In genomic region chr1:204150702-204151561, GRCh38 we compare ENCODE assay signal across 9 cellular contexts. TPM values are rescaled to one million over a fixed set of nuclear protein-coding genes. Genes with fewer than 3 reads are reported as not detected.
DNase-seq lines count a peak whose midpoint lies in the region; ATAC-seq, FAIRE-seq and TF ChIP-seq lines count a peak whose summit lies in the region.
"Had no signal": no experiment of that assay in that cellular context is flagged by ENCODE, and none has a peak within 500 bp of the region (broad histone marks: within the 10 kb centered on the region; RNA-seq: fewer than 3 reads in every experiment).

No MANE protein-coding gene starts in this region.

- H3K9me3 ChIP-seq in HCT116 (ENCODE audit: control insufficient read depth in 1 of 2, insufficient read depth in 1 of 2, low read depth in 1 of 2, low read length in 2 of 2), result no peaks in the 10 kb centered on the region

- intact Hi-C loops in HCT116 (cut with micrococcal nuclease), result no loop called here
- intact Hi-C loops in left cardiac atrium (cut with DNase I), result no loop called here
- intact Hi-C loops in sciatic nerve (cut with DNase I), result loop anchor here (2.0 kb wide), 1 partner anchor 62 kb away; the partner anchor contains the start of gene GOLT1A

- H3K36me3 Mint-ChIP-seq in activated CD4-positive, alpha-beta memory T cell treated with anti-CD3 and anti-CD28 coated beads, Interleukin-2, amount 10 ng/mL, durations not matched to agents 7 days and 5 days (ENCODE audit: low read depth), result no peaks in the 10 kb centered on the region

- H3K27ac ChIP-seq in HCT116 (ENCODE audit: low read depth, low read length), result peak overlapping the region; percentile 37; the same call in 1 of the 2 replicates

- H3K79me2 ChIP-seq in HCT116 (ENCODE audit: insufficient read depth, low read length), result no peaks in the 10 kb centered on the region

- no peaks in the 10 kb centered on the region for H3K9me3 Mint-ChIP-seq in activated CD4-positive, alpha-beta memory T cell treated with anti-CD3 and anti-CD28 coated beads, Interleukin-2, amount 10 ng/mL, durations not matched to agents 7 days and 5 days

- no peak for TF ChIP-seq POLR2A in HCT116 (IDR thresholded peaks at IDR 0.05; ENCODE audit: borderline replicate concordance, extremely low read depth, insufficient read depth, insufficient read length)

- peaks cover 8 to 27% of the 10 kb centered on the region in 2 experiments for H3K4me1 ChIP-seq in HCT116 (ENCODE audit: control insufficient read depth in 1 of 2, insufficient read depth in 2 of 2, low read length in 2 of 2)

- H3K27me3 ChIP-seq in HCT116 (ENCODE audit: insufficient read depth, low read length), result no peaks in the 10 kb centered on the region

- no peak overlapping the region for H3K27ac Mint-ChIP-seq in activated CD4-positive, alpha-beta memory T cell treated with anti-CD3 and anti-CD28 coated beads, Interleukin-2, amount 10 ng/mL, durations not matched to agents 7 days and 5 days

- TF ChIP-seq CTCF in HCT116 (IDR thresholded peaks at IDR 0.05 in 2 of 3, conservative IDR thresholded peaks at IDR 0.05 in 1 of 3; ENCODE audit: borderline replicate concordance in 1 of 3, insufficient read depth in 1 of 3, low read depth in 2 of 3, low read length in 2 of 3), result no peak

- H3K27me3 Mint-ChIP-seq in activated CD4-positive, alpha-beta memory T cell treated with anti-CD3 and anti-CD28 coated beads, Interleukin-2, amount 10 ng/mL, durations not matched to agents 7 days and 5 days, result peaks cover 19% of the 10 kb centered on the region

- ATAC-seq in HCT116, result peak; percentile 20
- peak; percentile 25 to 33 for ATAC-seq in left cardiac atrium
- peak; percentile 59 for ATAC-seq in sciatic nerve

- no peak overlapping the region for H2AFZ ChIP-seq in HCT116 (ENCODE audit: low read depth, low read length, poor library complexity, severe bottlenecking)

- POLR2A ChIA-PET in HCT116 (lab: Charles Lee), result interaction anchor here (0.6 to 1.3 kb wide), 2 partner anchors 280 to 421 kb away, joined by 3 to 4 read pairs; no protein-coding TSS in a partner anchor
- POLR2A ChIA-PET in activated CD4-positive, alpha-beta memory T cell treated with anti-CD3 and anti-CD28 coated beads, Interleukin-2, amount 10 ng/mL, durations not matched to agents 7 days and 5 days (lab: Charles Lee), result no interaction called here

- H3K4me3 ChIP-seq in HCT116 (replicated peaks in 1 of 2; ENCODE audit: low read depth in 1 of 2, low read length in 2 of 2), result peak overlapping the region; percentile 51 to 71

- TF ChIP-seq RAD21 in HCT116 (IDR thresholded peaks at IDR 0.05; ENCODE audit: low read depth), result no peak

- peak overlapping the region; percentile 43 for H3K4me3 Mint-ChIP-seq in activated CD4-positive, alpha-beta memory T cell treated with anti-CD3 and anti-CD28 coated beads, Interleukin-2, amount 10 ng/mL, durations not matched to agents 7 days and 5 days

- no peaks in the 10 kb centered on the region for H3K9me2 ChIP-seq in HCT116 (ENCODE audit: insufficient read depth)

- no peak for FAIRE-seq in GM19239 (lab: Jason Lieb, UNC)

- no peak for DNase-seq in HCT116 (ENCODE audit: low read depth, low spot score)
- DNase-seq in activated CD4-positive, alpha-beta memory T cell treated with anti-CD3 and anti-CD28 coated beads, Interleukin-2, amount 10 ng/mL, durations not matched to agents 7 days and 5 days, result no peak
- peak; percentile 41 for DNase-seq in left cardiac atrium
- peak; percentile 71 for DNase-seq in sciatic nerve (ENCODE audit: low spot score)
- DNase-seq in NCI-H526 treated with DMSO at 0.1 percent for 48 hours (lab: John Stamatoyannopoulos, UW), result no peak
- no peak for DNase-seq in GF-D8 (lab: John Stamatoyannopoulos, UW)
- DNase-seq in NCI-H2107 (lab: John Stamatoyannopoulos, UW), result no peak
- DNase-seq in GM19239 (ENCODE audit: insufficient read length, low spot score), result no peak

- CTCF ChIA-PET in HCT116 (lab: Charles Lee), result interaction anchor here (0.9 to 4.3 kb wide), 5 partner anchors 12 to 248 kb away, joined by 3 to 18 read pairs (median 6); no protein-coding TSS in a partner anchor
- CTCF ChIA-PET in activated CD4-positive, alpha-beta memory T cell treated with anti-CD3 and anti-CD28 coated beads, Interleukin-2, amount 10 ng/mL, durations not matched to agents 7 days and 5 days (lab: Charles Lee), result interaction anchor here (0.6 to 1.6 kb wide), 2 partner anchors 12 to 292 kb away, joined by 3 to 5 read pairs; no protein-coding TSS in a partner anchor

- peaks cover 2% of the 10 kb centered on the region for H3K4me1 Mint-ChIP-seq in activated CD4-positive, alpha-beta memory T cell treated with anti-CD3 and anti-CD28 coated beads, Interleukin-2, amount 10 ng/mL, durations not matched to agents 7 days and 5 days

- no TSS peak for BruUV-seq in HCT116 (replicated peaks; lab: Mats Ljungman, UMichigan)

- peak overlapping the region; percentile 97 for H3K4me2 ChIP-seq in HCT116 (ENCODE audit: low read length)

- no peaks in the 10 kb centered on the region for H3K36me3 ChIP-seq in HCT116 (ENCODE audit: control insufficient read depth in 1 of 2, insufficient read depth in 2 of 2, low read length in 2 of 2)

- H4K20me1 ChIP-seq in HCT116 (ENCODE audit: insufficient read depth), result no peaks in the 10 kb centered on the region

- RAD21 ChIA-PET in HCT116 (lab: Charles Lee; ENCODE audit: low non-redundant PET in 1 of 2, low total read pairs in 2 of 2, uncharacterized antibody in 2 of 2, unreplicated experiment in 2 of 2), result no interaction called here

- peak overlapping the region; percentile 72 for H3K9ac ChIP-seq in HCT116 (ENCODE audit: low read length)

TF ChIP-seq in HCT116, 20 proteins besides CTCF, POLR2A, EP300 and RAD21:
- TF ChIP-seq CBX3 (IDR thresholded peaks at IDR 0.05; ENCODE audit: low read depth), result no peak
- no peak for TF ChIP-seq JUND (IDR thresholded peaks at IDR 0.05)
- TF ChIP-seq FOSL1 (IDR thresholded peaks at IDR 0.05; ENCODE audit: low read depth), result no peak
- TF ChIP-seq, protein P1, sequence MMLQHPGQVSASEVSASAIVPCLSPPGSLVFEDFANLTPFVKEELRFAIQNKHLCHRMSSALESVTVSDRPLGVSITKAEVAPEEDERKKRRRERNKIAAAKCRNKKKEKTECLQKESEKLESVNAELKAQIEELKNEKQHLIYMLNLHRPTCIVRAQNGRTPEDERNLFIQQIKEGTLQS (IDR thresholded peaks at IDR 0.05), result no peak
- TF ChIP-seq TCF7L2 (IDR thresholded peaks at IDR 0.05; ENCODE audit: borderline replicate concordance, extremely low read depth, insufficient read depth, insufficient read length), result no peak
- no peak for TF ChIP-seq ZNF274 (IDR thresholded peaks at IDR 0.05; ENCODE audit: low read depth, low read length)
- TF ChIP-seq YY1 (IDR thresholded peaks at IDR 0.05; ENCODE audit: extremely low read depth, insufficient replicate concordance, low read depth, low read length), result no peak
- TF ChIP-seq EZH2phosphoT487 (IDR thresholded peaks at IDR 0.05; ENCODE audit: borderline replicate concordance), result no peak
- no peak for TF ChIP-seq ZFX (IDR thresholded peaks at IDR 0.05)
- no peak for TF ChIP-seq POLR2AphosphoS5 (IDR thresholded peaks at IDR 0.05; ENCODE audit: low read depth, low read length)
- TF ChIP-seq CEBPB (IDR thresholded peaks at IDR 0.05; ENCODE audit: low read depth), result no peak
- TF ChIP-seq ZBTB33 (IDR thresholded peaks at IDR 0.05; ENCODE audit: extremely low read depth, insufficient replicate concordance, low read length), result no peak
- no peak for TF ChIP-seq MAX (IDR thresholded peaks at IDR 0.05)
- TF ChIP-seq EZH2 (IDR thresholded peaks at IDR 0.05), result no peak
- no peak for TF ChIP-seq EGR1 (IDR thresholded peaks at IDR 0.05; ENCODE audit: low read depth)

RNA-seq across cellular contexts. Expression of gene ETNK2, which starts 0.9 kb away (rescaled TPM):
- 16.1 TPM for total RNA-seq in HCT116 (2021; ENCODE audit: unreplicated experiment)
- polyA plus RNA-seq in HCT116 (2012), result 17.3 and 20.5 TPM in 2 replicates
- total RNA-seq in activated CD4-positive, alpha-beta memory T cell treated with anti-CD3 and anti-CD28 coated beads, Interleukin-2, amount 10 ng/mL, durations not matched to agents 7 days and 5 days, result under 1 TPM; 0.08 to 0.18 TPM
- 1 to 10 TPM; 5.3 to 6.2 TPM for total RNA-seq in left cardiac atrium
- total RNA-seq in sciatic nerve, result 13.7 TPM

RNA-seq across cellular contexts. Expression of gene REN, which starts 15.2 kb away (rescaled TPM):
- total RNA-seq in HCT116 (2021; ENCODE audit: unreplicated experiment) (0.47 TPM), left cardiac atrium (not detected), sciatic nerve (not detected)
- 0.39 and 0.56 TPM in 2 replicates for polyA plus RNA-seq in HCT116 (2012)
- not detected for total RNA-seq in activated CD4-positive, alpha-beta memory T cell treated with anti-CD3 and anti-CD28 coated beads, Interleukin-2, amount 10 ng/mL, durations not matched to agents 7 days and 5 days
- total RNA-seq: HT1080 had no signal

RNA-seq across cellular contexts. Expression of gene KISS1, which starts 45.4 kb away (rescaled TPM):
- total RNA-seq in HCT116 (2021; ENCODE audit: unreplicated experiment) (1.3 TPM), left cardiac atrium (not detected), sciatic nerve (not detected)
- 0.30 and 0.73 TPM in 2 replicates for polyA plus RNA-seq in HCT116 (2012)
- not detected for total RNA-seq in activated CD4-positive, alpha-beta memory T cell treated with anti-CD3 and anti-CD28 coated beads, Interleukin-2, amount 10 ng/mL, durations not matched to agents 7 days and 5 days
- total RNA-seq: HT1080 had no signal

Comparison
In these comparisons a context has a peak if more than half of its experiments do, and no peak if none do; other contexts are left out.
1. DNase-seq: peak in left cardiac atrium (single experiment) and sciatic nerve (single experiment); none in HCT116 (single experiment), activated CD4-positive, alpha-beta memory T cell treated with anti-CD3 and anti-CD28 coated beads, Interleukin-2, amount 10 ng/mL, durations not matched to agents 7 days and 5 days (single experiment), NCI-H526 treated with DMSO at 0.1 percent for 48 hours (single experiment), GF-D8 (single experiment), NCI-H2107 (single experiment) and GM19239 (single experiment).
2. RNA of gene ETNK2, which starts 0.9 kb away (total RNA-seq): 16.1 TPM in HCT116 (single experiment), 13.7 TPM in sciatic nerve (single experiment) and 5.3 to 6.2 TPM in left cardiac atrium; 0.08 to 0.18 TPM in activated CD4-positive, alpha-beta memory T cell treated with anti-CD3 and anti-CD28 coated beads, Interleukin-2, amount 10 ng/mL, durations not matched to agents 7 days and 5 days; every median in the first group is over 4 times any median in the second.
3. Peak in every context shown above with its lines, with median percentiles within 50 percentile points of each other: ATAC-seq.